In genomic region chr2:229899604-229900003, GRCh38 we compare ENCODE assay signal across 19 cellular contexts.
"Had no signal": no experiment of that assay in that cellular context is flagged by ENCODE, and none has a peak within 500 bp of the region (broad histone marks: within the 10 kb centered on the region; RNA-seq: fewer than 3 reads in every experiment).

No MANE protein-coding gene starts in this region.

- ATAC-seq: foreskin keratinocyte; lower lobe of right lung; stimulated activated naive B cell treated with anti-CD40 and anti-IgM and Interleukin-4, amounts not matched to agents 10 μg/mL and 1 μg/mL and 100 μg/mL, for 72 hours had no signal

- H3K4me3 Mint-ChIP-seq: activated naive CD4-positive, alpha-beta T cell treated with anti-CD3 and anti-CD28 coated beads, Interleukin-2, amount 10 ng/mL, durations not matched to agents 7 days and 5 days; endodermal cell; nephron progenitor cell; stimulated activated naive B cell treated with anti-CD40 and anti-IgM and Interleukin-4, amounts not matched to agents 10 μg/mL and 1 μg/mL and 100 μg/mL, for 72 hours had no signal

- H3K27me3 Mint-ChIP-seq: activated naive CD4-positive, alpha-beta T cell treated with anti-CD3 and anti-CD28 coated beads, Interleukin-2, amount 10 ng/mL, durations not matched to agents 7 days and 5 days; stimulated activated naive B cell treated with anti-CD40 and anti-IgM and Interleukin-4, amounts not matched to agents 10 μg/mL and 1 μg/mL and 100 μg/mL, for 72 hours had no signal

- H3K27ac ChIP-seq: adrenal gland, colonic mucosa, epithelial cell of prostate, foreskin keratinocyte, lower lobe of right lung, spleen, thoracic aorta had no signal

- H3K9me3 ChIP-seq: adrenal gland, colonic mucosa, lower lobe of right lung, spleen, thoracic aorta had no signal

- H3K27ac Mint-ChIP-seq: activated naive CD4-positive, alpha-beta T cell treated with anti-CD3 and anti-CD28 coated beads, Interleukin-2, amount 10 ng/mL, durations not matched to agents 7 days and 5 days; activated T-helper 2 cell treated with anti-CD3 and anti-CD28 coated beads, Interferon-gamma antibody, Interleukin-2, Interleukin-4, amounts not matched to agents 10 μg/mL and 5 μg/mL and 100 μg/mL, durations not matched to agents 14 hours and 24 hours and 36 hours; endodermal cell; nephron progenitor cell; stimulated activated naive B cell treated with anti-CD40 and anti-IgM and Interleukin-4, amounts not matched to agents 10 μg/mL and 1 μg/mL and 100 μg/mL, for 72 hours had no signal

- H3K9me3 Mint-ChIP-seq: activated naive CD4-positive, alpha-beta T cell treated with anti-CD3 and anti-CD28 coated beads, Interleukin-2, amount 10 ng/mL, durations not matched to agents 7 days and 5 days; activated T-helper 2 cell treated with anti-CD3 and anti-CD28 coated beads, Interferon-gamma antibody, Interleukin-2, Interleukin-4, amounts not matched to agents 10 μg/mL and 5 μg/mL and 100 μg/mL, durations not matched to agents 14 hours and 24 hours and 36 hours; endodermal cell; nephron progenitor cell; stimulated activated naive B cell treated with anti-CD40 and anti-IgM and Interleukin-4, amounts not matched to agents 10 μg/mL and 1 μg/mL and 100 μg/mL, for 72 hours had no signal

- H3K4me1 ChIP-seq: colonic mucosa had no signal

- H3K27me3 ChIP-seq: adrenal gland, colonic mucosa, foreskin keratinocyte, spleen had no signal

- H3K4me3 ChIP-seq: adrenal gland, colonic mucosa, lower lobe of right lung, spleen, thoracic aorta had no signal

- H3K36me3 ChIP-seq: colonic mucosa had no signal

- DNase-seq: activated CD4-positive, alpha-beta T cell treated with anti-CD3 and anti-CD28 coated beads, Interleukin-2, amount 50 U/mL, for 1 hour; activated naive CD4-positive, alpha-beta T cell treated with anti-CD3 and anti-CD28 coated beads, Interleukin-2, amount 10 ng/mL, durations not matched to agents 7 days and 5 days; adrenal gland; colonic mucosa; foreskin keratinocyte; glutamatergic neuron; hypothalamus; lower lobe of right lung; nephron progenitor cell; nucleus accumbens; posterior cingulate gyrus; spleen; stimulated activated CD4-positive, alpha-beta T cell treated with anti-CD3 and anti-CD28 coated beads, Interleukin-4, amount 100 ng/mL, for 4 hours; stimulated activated naive B cell treated with anti-CD40 and anti-IgM and Interleukin-4, amounts not matched to agents 10 μg/mL and 1 μg/mL and 100 μg/mL, for 72 hours; T1000 had no signal
